Comparison of ENCODE assay signal across 11 cellular contexts in genomic region chr17:75476274-75476673, GRCh38. TPM values are rescaled to one million over a fixed set of nuclear protein-coding genes. Genes with fewer than 3 reads are reported as not detected.
DNase-seq lines count a peak whose midpoint lies in the region; ATAC-seq, FAIRE-seq and TF ChIP-seq lines count a peak whose summit lies in the region.
"Had no signal": no experiment of that assay in that cellular context is flagged by ENCODE, and none has a peak within 500 bp of the region (broad histone marks: within the 10 kb centered on the region; RNA-seq: fewer than 3 reads in every experiment).

No MANE protein-coding gene starts in this region.

- peaks cover 0 to 28% (median 10%) of the 10 kb centered on the region in 11 experiments; a peak in 8 of 22 replicates for H4K20me1 ChIP-seq in BLaER1 treated with 17β-estradiol and CSF1 and Interleukin-3, amounts not matched to agents 10 nM and 100 nM

- FAIRE-seq in kidney (lab: Jason Lieb, UNC), result no peak

- H3K4me1 ChIP-seq in BLaER1 treated with 17β-estradiol and CSF1 and Interleukin-3, amounts not matched to agents 10 nM and 100 nM, result peaks cover 72 to 97% (median 95%) of the 10 kb centered on the region in 10 experiments
- H3K4me1 ChIP-seq in kidney (ENCODE audit: control insufficient read depth in 1 of 2, insufficient read depth in 1 of 2, low read depth in 1 of 2, low read length in 2 of 2), result peaks cover 18 to 35% of the 10 kb centered on the region in 2 donors

- peak overlapping the region in 8 of 11 experiments; percentile 19 to 57 (median 46); a peak in 10 of 22 replicates for H3K9ac ChIP-seq in BLaER1 treated with 17β-estradiol and CSF1 and Interleukin-3, amounts not matched to agents 10 nM and 100 nM
- H3K9ac ChIP-seq in kidney (ENCODE audit: low read length in 2 of 2), result peak overlapping the region in 1 of 2 donors; percentile 69

- peaks cover 34 to 76% (median 48%) of the 10 kb centered on the region in 11 experiments; a peak in 21 of 22 replicates for H3K36me3 ChIP-seq in BLaER1 treated with 17β-estradiol and CSF1 and Interleukin-3, amounts not matched to agents 10 nM and 100 nM
- H3K36me3 ChIP-seq in kidney (ENCODE audit: control insufficient read depth in 1 of 2, insufficient read depth in 2 of 2, low read length in 2 of 2), result peaks cover 7 to 20% of the 10 kb centered on the region in 2 donors

- no peaks in the 10 kb centered on the region for H3K27me3 Mint-ChIP-seq in progenitor cell of endocrine pancreas

- ATAC-seq in HG03442 (IDR thresholded peaks at IDR 0.05; ENCODE audit: unreplicated experiment), result no peak
- no peak for ATAC-seq in HG03280 (IDR thresholded peaks at IDR 0.05; ENCODE audit: unreplicated experiment)

- intact Hi-C loops in dorsolateral prefrontal cortex (cut with DNase I) (loop anchor here in 1 of 2 donors (2.0 kb wide), 1 partner anchor 19 kb away; the partner anchor contains the start of gene TMEM94), kidney (cut with DNase I) (no loop called here)

- peaks cover 4% of the 10 kb centered on the region for H3K4me1 Mint-ChIP-seq in progenitor cell of endocrine pancreas (ENCODE audit: low read depth)

- peak overlapping the region; percentile 9 for H3K27ac Mint-ChIP-seq in progenitor cell of endocrine pancreas

- no peak overlapping the region for H3K4me3 ChIP-seq in BLaER1 treated with 17β-estradiol and CSF1 and Interleukin-3, amounts not matched to agents 10 nM and 100 nM
- H3K4me3 ChIP-seq in dorsolateral prefrontal cortex, result peak overlapping the region in 53 of 59 donors; percentile 1 to 60 (median 38)
- H3K4me3 ChIP-seq in kidney (ENCODE audit: low read length in 2 of 2), result peak overlapping the region; percentile 32 to 51

- H3K9me3 ChIP-seq in BLaER1 treated with 17β-estradiol and CSF1 and Interleukin-3, amounts not matched to agents 10 nM and 100 nM (replicated peaks in 1 of 11), result no peaks in the 10 kb centered on the region
- H3K9me3 ChIP-seq in kidney (ENCODE audit: control insufficient read depth in 1 of 2, low read length in 2 of 2), result no peaks in the 10 kb centered on the region

- no peaks in the 10 kb centered on the region for H3K27me3 ChIP-seq in BLaER1 treated with 17β-estradiol and CSF1 and Interleukin-3, amounts not matched to agents 10 nM and 100 nM
- no peaks in the 10 kb centered on the region for H3K27me3 ChIP-seq in dorsolateral prefrontal cortex

- H3K36me3 Mint-ChIP-seq in progenitor cell of endocrine pancreas (ENCODE audit: insufficient read depth), result peaks cover 16% of the 10 kb centered on the region

- no peaks in the 10 kb centered on the region for H3K9me3 Mint-ChIP-seq in progenitor cell of endocrine pancreas (ENCODE audit: low read depth)

- H3K4me2 ChIP-seq in BLaER1 treated with 17β-estradiol and CSF1 and Interleukin-3, amounts not matched to agents 10 nM and 100 nM, result peak overlapping the region; percentile 62 to 95 (median 79)

- TF ChIP-seq CTCF in dorsolateral prefrontal cortex (IDR thresholded peaks at IDR 0.05 in 54 of 56, conservative IDR thresholded peaks at IDR 0.05 in 2 of 56; ENCODE audit: low read depth in 1 of 56, partially characterized antibody in 56 of 56), result peak in 3 of 56 donors; percentile 6 to 16 (median 7)
- no peak for TF ChIP-seq CTCF in kidney (IDR thresholded peaks at IDR 0.05; ENCODE audit: borderline replicate concordance, extremely low read depth, insufficient read depth)
- TF ChIP-seq CTCF in progenitor cell of endocrine pancreas (IDR thresholded peaks at IDR 0.05; ENCODE audit: unreplicated experiment), result no peak

- H3K4me3 Mint-ChIP-seq in progenitor cell of endocrine pancreas (ENCODE audit: low read depth), result no peak overlapping the region

- peak in 9 of 10 donors; percentile 21 to 87 (median 79) for DNase-seq in dorsolateral prefrontal cortex
- peak; percentile 80 for DNase-seq in kidney
- DNase-seq in progenitor cell of endocrine pancreas (ENCODE audit: low spot score, unreplicated experiment), result no peak
- DNase-seq in Kasumi-1 (lab: John Stamatoyannopoulos, UW), result no peak
- DNase-seq in cerebellar cortex (ENCODE audit: low spot score), result no peak
- DNase-seq: AML-193; NCI-H526 treated with DMSO at 0.1 percent for 48 hours; stimulated activated CD4-positive, alpha-beta T cell treated with anti-CD3 and anti-CD28 coated beads, Interleukin-4, amount 100 ng/mL, for 24 hours had no signal

- peak overlapping the region in 8 of 11 experiments; percentile 9 to 76 (median 42); a peak in 13 of 22 replicates for H3K27ac ChIP-seq in BLaER1 treated with 17β-estradiol and CSF1 and Interleukin-3, amounts not matched to agents 10 nM and 100 nM
- H3K27ac ChIP-seq in dorsolateral prefrontal cortex, result peak overlapping the region in 58 of 59 donors; percentile 46 to 96 (median 88)
- H3K27ac ChIP-seq in kidney (ENCODE audit: low read depth in 2 of 2, low read length in 2 of 2), result peak overlapping the region; percentile 74 to 76

RNA-seq across cellular contexts. Expression of gene TMEM94, which starts 19.8 kb away (rescaled TPM):
- total RNA-seq in dorsolateral prefrontal cortex (100 to 1,000 TPM in 117 of 120 experiments, 10 to 100 TPM in 3; 78.0 to 220 (median 129) TPM), kidney (82.6 TPM), progenitor cell of endocrine pancreas (168 and 197 TPM in 2 replicates)
- 49.6 TPM for polyA plus RNA-seq in kidney (ENCODE audit: insufficient read depth, low read depth, low replicate concordance)

RNA-seq across cellular contexts. Expression of gene CASKIN2, which starts 39.1 kb away (rescaled TPM):
- total RNA-seq in dorsolateral prefrontal cortex (10 to 100 TPM; 23.3 to 80.3 (median 41.6) TPM), kidney (98.6 TPM), progenitor cell of endocrine pancreas (47.6 and 50.6 TPM in 2 replicates)
- 25.0 TPM for polyA plus RNA-seq in kidney (ENCODE audit: insufficient read depth, low read depth, low replicate concordance)

RNA-seq across cellular contexts. Expression of gene TSEN54, which starts 40.1 kb away (rescaled TPM):
- 10 to 100 TPM; 14.4 to 45.4 (median 27.2) TPM for total RNA-seq in dorsolateral prefrontal cortex
- total RNA-seq in kidney, result 25.8 TPM
- 33.8 TPM for polyA plus RNA-seq in kidney (ENCODE audit: insufficient read depth, low read depth, low replicate concordance)
- 56.0 and 56.4 TPM in 2 replicates for total RNA-seq in progenitor cell of endocrine pancreas

RNA-seq across cellular contexts. Expression of gene LLGL2, which starts 49.2 kb away (rescaled TPM):
- total RNA-seq in dorsolateral prefrontal cortex, result 10 to 100 TPM in 65 of 120 experiments, 1 to 10 TPM in 55; 3.2 to 31.5 (median 10.6) TPM
- 262 TPM for total RNA-seq in kidney
- polyA plus RNA-seq in kidney (ENCODE audit: insufficient read depth, low read depth, low replicate concordance), result 181 TPM
- 232 and 235 TPM in 2 replicates for total RNA-seq in progenitor cell of endocrine pancreas

Comparison
In these comparisons a context has a peak if more than half of its experiments do, and no peak if none do; other contexts are left out.
1. H3K4me3 ChIP-seq: peak in dorsolateral prefrontal cortex (53 of 59) and kidney (2 of 2); none in BLaER1 treated with 17β-estradiol and CSF1 and Interleukin-3, amounts not matched to agents 10 nM and 100 nM (0 of 10).
2. DNase-seq: peak in dorsolateral prefrontal cortex (9 of 10) and kidney (single experiment); none in progenitor cell of endocrine pancreas (single experiment), Kasumi-1 (0 of 2) and cerebellar cortex (single experiment).
3. Peak in every context shown above with its lines, with median percentiles within 50 percentile points of each other: H3K27ac ChIP-seq.